Comparison of ENCODE assay signal across 11 cellular contexts in the genomic region with DNA sequence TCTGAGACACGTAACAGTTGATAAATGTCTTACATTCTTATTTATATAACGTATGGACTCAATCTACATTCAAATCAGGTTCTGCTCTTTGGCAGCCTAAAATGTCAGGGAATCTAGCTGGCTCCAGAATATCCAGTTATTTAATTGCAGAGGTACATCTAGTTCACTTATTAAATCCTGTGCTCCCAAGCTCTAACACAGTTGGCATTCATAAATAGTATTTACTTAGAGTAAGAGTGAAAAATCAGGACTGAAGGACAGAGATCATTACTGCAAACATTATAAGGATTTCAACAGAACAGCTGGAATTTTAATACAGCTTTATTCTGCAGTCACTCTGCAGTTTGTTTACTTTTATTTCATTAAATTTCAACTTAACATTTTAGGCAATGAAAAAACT. TPM values are rescaled to one million over a fixed set of nuclear protein-coding genes. Genes with fewer than 3 reads are reported as not detected.
"Had no signal": no experiment of that assay in that cellular context is flagged by ENCODE, and none has a peak within 500 bp of the region (broad histone marks: within the 10 kb centered on the region; RNA-seq: fewer than 3 reads in every experiment).

No MANE protein-coding gene starts in this region.

RNA-seq across cellular contexts. Expression of a gene that starts 7.9 kb away (rescaled TPM):
- total RNA-seq: activated CD4-positive, alpha-beta memory T cell treated with anti-CD3 and anti-CD28 coated beads for 36 hours; activated CD4-positive, alpha-beta memory T cell treated with anti-CD3 and anti-CD28 coated beads, Interleukin-2, amount 10 ng/mL, durations not matched to agents 7 days and 5 days; activated CD4-positive, alpha-beta T cell treated with anti-CD3 and anti-CD28 coated beads for 36 hours; activated CD4-positive, alpha-beta T cell treated with anti-CD3 and anti-CD28 coated beads, Interleukin-2, amount 10 ng/mL, durations not matched to agents 24 days and 14 days; activated CD4-positive, alpha-beta T cell treated with anti-CD3 and anti-CD28 coated beads, Interleukin-2, amount 10 ng/mL, durations not matched to agents 7 days and 5 days; activated CD8-positive, alpha-beta memory T cell treated with anti-CD3 and anti-CD28 coated beads for 36 hours; activated CD8-positive, alpha-beta T cell treated with anti-CD3 and anti-CD28 coated beads for 36 hours; activated CD8-positive, alpha-beta T cell treated with anti-CD3 and anti-CD28 coated beads, Interleukin-2, amount 10 ng/mL, durations not matched to agents 7 days and 5 days; T-helper 1 cell treated with Interleukin-12 subunit alpha and Interleukin-12 subunit beta and Interleukin-4 antibody, amounts not matched to agents 30 ng/mL and 1 ng/mL, for 36 hours; T-helper 2 cell treated with Interferon-gamma antibody and Interleukin-4, amounts not matched to agents 100 ng/mL and 5 ng/mL, for 36 hours; WTC11 had no signal
